ENCODE assay signal across 8 cellular contexts in the genomic region with DNA sequence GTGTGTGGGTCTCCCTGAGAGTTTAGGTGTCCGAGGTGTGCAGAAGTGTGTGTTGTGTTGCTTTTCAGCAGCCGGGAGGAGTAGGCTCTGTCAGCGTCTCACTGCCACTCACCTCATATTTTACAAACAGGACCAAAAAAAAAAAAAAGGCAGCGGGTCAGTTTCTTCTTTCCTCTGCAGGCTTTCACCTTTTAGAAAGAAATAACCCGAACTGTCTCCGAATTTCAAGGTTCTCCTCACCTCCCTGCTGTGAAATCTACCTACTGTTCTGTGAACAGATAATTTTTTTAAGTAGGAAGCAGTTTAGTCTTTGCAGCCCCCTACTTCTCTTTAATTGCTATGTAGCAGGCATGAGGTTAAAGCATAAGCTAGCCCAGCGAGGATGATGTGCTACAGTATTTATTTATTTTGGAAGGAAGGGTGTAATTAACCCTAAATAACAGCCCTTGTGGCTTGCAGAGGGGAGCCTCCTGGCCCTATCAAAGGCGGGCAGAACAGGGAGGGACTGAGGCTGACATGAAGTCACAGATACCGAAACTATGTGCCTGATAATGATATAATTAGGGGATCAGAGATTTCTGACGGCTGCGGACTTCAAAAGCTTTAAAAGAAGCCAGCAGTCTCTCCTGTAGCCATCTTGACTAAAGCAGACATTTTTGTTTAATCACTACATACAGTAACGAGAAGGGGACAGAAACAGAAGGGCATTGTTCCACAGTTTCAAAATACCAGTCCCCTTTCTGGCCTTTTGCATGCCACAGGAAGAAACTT. TPM values are rescaled to one million over a fixed set of nuclear protein-coding genes. Genes with fewer than 3 reads are reported as not detected.
DNase-seq lines count a peak whose midpoint lies in the region; ATAC-seq and TF ChIP-seq lines count a peak whose summit lies in the region.

No MANE protein-coding gene starts in this region.

- DNase-seq in activated T-cell treated with anti-CD3 and anti-CD28 coated beads, Interleukin-2, amount 50 U/mL, for 4 hours: no peak
- DNase-seq in activated T-cell treated with anti-CD3 and anti-CD28 coated beads for 4 hours: no peak
- DNase-seq in T-cell: no peak
- DNase-seq in foreskin keratinocyte: no peak
- DNase-seq in prostate gland (ENCODE audit: low spot score): no peak
- no peak for DNase-seq in stimulated activated CD8-positive, alpha-beta memory T cell treated with anti-CD3 and anti-CD28 coated beads, Interleukin-4, amount 100 ng/mL, for 48 hours
- DNase-seq in DMS114 treated with DMSO at 0.1 percent for 48 hours (lab: John Stamatoyannopoulos, UW; ENCODE audit: unreplicated experiment): no peak

- CTCF ChIA-PET in T-cell (lab: Charles Lee): interaction anchor here in 1 of 2 donors (1.5 kb wide), 1 partner anchor 9 kb away, joined by 3 read pairs; no protein-coding TSS in a partner anchor

- WGBS in prostate gland: 12% methylated on average over 12 of the region's 12 CpGs

- peaks cover 26% of the 10 kb centered on the region for H3K27me3 ChIP-seq in foreskin keratinocyte
- no peaks in the 10 kb centered on the region for H3K27me3 ChIP-seq in prostate gland (replicated peaks; ENCODE audit: insufficient read depth)

- H3K27ac ChIP-seq in foreskin keratinocyte (peak overlapping the region; percentile 76), prostate gland (no peak overlapping the region)

- H3K27ac Mint-ChIP-seq in T-cell: no peak overlapping the region

- H3K4me3 Mint-ChIP-seq in activated T-cell treated with anti-CD3 and anti-CD28 coated beads, Interleukin-2, amount 50 U/mL, for 4 hours: peak overlapping the region; percentile 73
- peak overlapping the region; percentile 77 to 83 (median 78) for H3K4me3 Mint-ChIP-seq in T-cell

- H3K27me3 Mint-ChIP-seq in activated T-cell treated with anti-CD3 and anti-CD28 coated beads, Interleukin-2, amount 50 U/mL, for 4 hours (ENCODE audit: low read depth): peaks cover 65% of the 10 kb centered on the region
- H3K27me3 Mint-ChIP-seq in T-cell: peaks cover 52 to 71% of the 10 kb centered on the region in 2 donors

- no peaks in the 10 kb centered on the region for H3K9me3 Mint-ChIP-seq in activated T-cell treated with anti-CD3 and anti-CD28 coated beads, Interleukin-2, amount 50 U/mL, for 4 hours
- H3K9me3 Mint-ChIP-seq in T-cell: no peaks in the 10 kb centered on the region

- ATAC-seq in activated T-cell treated with anti-CD3 and anti-CD28 coated beads, Interleukin-2, amount 50 U/mL, for 4 hours: no peak
- ATAC-seq in T-cell (replicated peaks in 1 of 4): no peak
- no peak for ATAC-seq in foreskin keratinocyte
- ATAC-seq in HG02623 (IDR thresholded peaks at IDR 0.05; ENCODE audit: unreplicated experiment): no peak

- no peaks in the 10 kb centered on the region for H3K4me1 ChIP-seq in foreskin keratinocyte
- no peaks in the 10 kb centered on the region for H3K4me1 ChIP-seq in prostate gland (replicated peaks)

- no peak for TF ChIP-seq POLR2A in prostate gland (IDR thresholded peaks at IDR 0.05)

- H3K36me3 Mint-ChIP-seq in activated T-cell treated with anti-CD3 and anti-CD28 coated beads, Interleukin-2, amount 50 U/mL, for 4 hours (ENCODE audit: insufficient read depth): no peaks in the 10 kb centered on the region
- H3K36me3 Mint-ChIP-seq in T-cell: no peaks in the 10 kb centered on the region

- H3K9me3 ChIP-seq in prostate gland: no peaks in the 10 kb centered on the region

- H3K36me3 ChIP-seq in prostate gland: no peaks in the 10 kb centered on the region

- H3K4me1 Mint-ChIP-seq in activated T-cell treated with anti-CD3 and anti-CD28 coated beads, Interleukin-2, amount 50 U/mL, for 4 hours (ENCODE audit: low read depth): peaks cover 22% of the 10 kb centered on the region
- H3K4me1 Mint-ChIP-seq in T-cell: peaks cover 27 to 28% (median 27%) of the 10 kb centered on the region in 3 donors

- TF ChIP-seq CTCF in foreskin keratinocyte (conservative IDR thresholded peaks at IDR 0.05): no peak
- no peak for TF ChIP-seq CTCF in prostate gland (IDR thresholded peaks at IDR 0.05)

- peak overlapping the region; percentile 57 to 81 for H3K4me3 ChIP-seq in prostate gland

- POLR2A ChIA-PET in T-cell (lab: Charles Lee): interaction anchor here (0.6 to 0.7 kb wide), 2 partner anchors 352 to 1520 kb away, joined by 3 to 4 read pairs; no protein-coding TSS in a partner anchor

- intact Hi-C loops in prostate gland (cut with DNase I): loop anchor here (5.0 to 10.0 kb wide), 3 partner anchors 126 to 623 kb away; no protein-coding TSS in a partner anchor

RNA-seq across cellular contexts. Expression of gene BAMBI, which starts 1.6 kb away (rescaled TPM):
- total RNA-seq in activated T-cell treated with anti-CD3 and anti-CD28 coated beads, Interleukin-2, amount 50 U/mL, for 4 hours: 1 to 10 TPM; 1.1 to 1.2 (median 1.1) TPM
- 1 to 10 TPM in 2 of 5 donors, under 1 TPM in 3; 0.16 to 2.3 (median 0.41) TPM for total RNA-seq in T-cell
- total RNA-seq in foreskin keratinocyte: 3.6 and 6.8 TPM in 2 replicates
- 2.9 and 6.1 TPM in 2 replicates for polyA plus RNA-seq in foreskin keratinocyte
- 10 to 100 TPM in 1 of 2 donors, 1 to 10 TPM in 1; 3.1 to 58.9 TPM for total RNA-seq in prostate gland
